7 cellular contexts compared by ENCODE assay signal in the genomic region with DNA sequence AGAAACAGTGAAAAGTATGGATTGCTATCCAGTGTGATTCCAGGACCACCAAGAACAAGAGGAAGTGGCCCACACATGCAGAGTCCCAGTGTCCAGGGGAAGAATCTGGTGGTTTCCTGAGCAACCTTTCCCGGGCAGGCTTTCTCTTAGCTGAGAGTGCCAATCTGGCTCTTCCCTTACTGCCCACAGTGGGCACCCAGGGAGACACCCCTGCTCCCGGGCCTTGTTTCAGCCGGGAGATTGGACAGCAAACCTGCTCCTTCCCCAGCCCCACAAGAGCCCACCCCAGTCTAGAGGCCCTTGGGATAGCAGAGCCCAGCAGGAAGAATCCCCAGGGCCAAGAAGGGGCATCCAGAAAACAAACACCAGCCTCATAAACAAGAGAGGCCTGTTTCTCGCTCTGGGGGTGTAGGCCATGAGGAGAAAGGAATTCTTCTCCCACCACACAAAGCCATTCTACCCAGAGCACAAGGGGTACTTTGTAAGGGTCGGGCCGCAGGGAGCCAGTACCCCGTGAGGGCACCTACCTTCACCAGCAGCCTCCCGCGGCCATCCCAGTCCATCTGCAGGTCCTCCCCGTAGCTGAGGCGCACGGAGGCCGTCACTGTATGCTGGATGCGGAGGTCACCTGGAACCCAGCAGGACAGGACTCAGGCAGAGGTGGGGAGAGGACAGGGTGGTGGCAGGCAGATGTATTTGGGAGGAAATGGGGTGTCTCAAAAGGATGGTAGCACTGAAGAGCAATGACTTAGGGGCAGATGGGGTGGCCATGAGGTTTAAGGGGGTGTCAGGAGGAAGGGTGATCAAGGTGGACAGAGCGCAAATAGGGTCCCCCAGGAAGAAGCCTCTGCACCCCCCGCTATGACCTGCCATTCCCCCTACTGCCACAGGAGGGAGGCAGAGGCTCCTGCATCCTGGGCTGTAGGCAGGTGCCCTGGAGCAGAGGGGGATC.
DNase-seq lines count a peak whose midpoint lies in the region; ATAC-seq and TF ChIP-seq lines count a peak whose summit lies in the region.

No MANE protein-coding gene starts in this region.

- H3K27ac ChIP-seq in MM.1S (ENCODE audit: low read length) (no peak overlapping the region), liver (ENCODE audit: low read depth in 1 of 2, low read length in 2 of 2) (no peak overlapping the region)

- 70% methylated on average over 16 of the region's 16 CpGs for WGBS in liver

- no peaks in the 10 kb centered on the region for H4K20me1 ChIP-seq in MM.1S (ENCODE audit: insufficient read depth, low read length)

- H3K9me2 ChIP-seq in MM.1S (replicated peaks; ENCODE audit: insufficient read depth, low read length): no peaks in the 10 kb centered on the region

- H3K9ac ChIP-seq in MM.1S (ENCODE audit: low read length) (no peak overlapping the region), liver (ENCODE audit: low read depth in 1 of 2, low read length in 2 of 2) (no peak overlapping the region)

- H3F3A ChIP-seq in MM.1S (ENCODE audit: insufficient read depth, low read length): no peaks in the 10 kb centered on the region

- no peaks in the 10 kb centered on the region for H3K9me3 ChIP-seq in MM.1S (replicated peaks; ENCODE audit: insufficient read depth, low read length)
- no peaks in the 10 kb centered on the region for H3K9me3 ChIP-seq in liver (ENCODE audit: control insufficient read depth in 4 of 4, low read length in 3 of 4)

- H3K4me3 ChIP-seq in MM.1S (ENCODE audit: low read length): no peak overlapping the region
- H3K4me3 ChIP-seq in choroid plexus epithelial cell (ENCODE audit: low read depth, low read length): no peak overlapping the region
- H3K4me3 ChIP-seq in liver (ENCODE audit: low read depth in 1 of 3, low read length in 3 of 3): no peak overlapping the region

- peaks cover 9% of the 10 kb centered on the region; the same call in 1 of the 2 replicates for H3K27me3 ChIP-seq in MM.1S (replicated peaks; ENCODE audit: insufficient read depth, low read length)
- no peaks in the 10 kb centered on the region for H3K27me3 ChIP-seq in liver (ENCODE audit: control insufficient read depth in 4 of 4, insufficient read depth in 4 of 4, low read length in 3 of 4)

- TF ChIP-seq RAD21 in liver (IDR thresholded peaks at IDR 0.05): peak; percentile 96 to 99

- no peak overlapping the region for H3K4me2 ChIP-seq in MM.1S (ENCODE audit: low read depth, low read length)

- no peak overlapping the region for H2AFZ ChIP-seq in MM.1S (ENCODE audit: low read length)

- no peaks in the 10 kb centered on the region for H3K36me3 ChIP-seq in MM.1S (replicated peaks; ENCODE audit: insufficient read depth, low read length)
- H3K36me3 ChIP-seq in liver (ENCODE audit: control insufficient read depth in 4 of 4, insufficient read depth in 3 of 4, low read depth in 1 of 4, low read length in 3 of 4): no peaks in the 10 kb centered on the region

- H3K4me1 ChIP-seq in MM.1S (ENCODE audit: low read length): no peaks in the 10 kb centered on the region
- H3K4me1 ChIP-seq in liver (ENCODE audit: control insufficient read depth in 4 of 4, insufficient read depth in 4 of 4, low read length in 3 of 4): peaks cover 10 to 46% (median 31%) of the 10 kb centered on the region in 4 donors

- TF ChIP-seq CTCF in GM12873 (IDR thresholded peaks at IDR 0.05; ENCODE audit: insufficient read depth, low read depth, low read length, missing control alignments) (peak; percentile 99), MM.1S (IDR thresholded peaks at IDR 0.05; ENCODE audit: low read length) (peak; percentile 92), choroid plexus epithelial cell (conservative IDR thresholded peaks at IDR 0.05; ENCODE audit: low read depth, low read length) (peak; percentile 99), liver (IDR thresholded peaks at IDR 0.05; ENCODE audit: low read depth, low read length, missing input control) (peak; percentile 89)

- H3K79me2 ChIP-seq in MM.1S (ENCODE audit: low read length): no peaks in the 10 kb centered on the region

- ATAC-seq in activated CD4-positive, CD25-positive, alpha-beta regulatory T cell treated with anti-CD3 and anti-CD28 coated beads, Interleukin-2, amount 50 U/mL, for 24 hours: peak; percentile 83 to 84
- ATAC-seq in HG03469 (IDR thresholded peaks at IDR 0.05; ENCODE audit: unreplicated experiment): no peak

- peak; percentile 48 for DNase-seq in MM.1S
- peak; percentile 66 for DNase-seq in choroid plexus epithelial cell (ENCODE audit: low read depth)
- peak; percentile 37 for DNase-seq in stimulated activated CD8-positive, alpha-beta memory T cell treated with anti-CD3 and anti-CD28 coated beads, Interleukin-12 subunit alpha, Interleukin-12 subunit beta, amount 100 ng/mL, for 4 hours (ENCODE audit: low read depth)

TF ChIP-seq in liver, 16 proteins besides CTCF, POLR2A, EP300 and RAD21:
- TF ChIP-seq, protein P1, sequence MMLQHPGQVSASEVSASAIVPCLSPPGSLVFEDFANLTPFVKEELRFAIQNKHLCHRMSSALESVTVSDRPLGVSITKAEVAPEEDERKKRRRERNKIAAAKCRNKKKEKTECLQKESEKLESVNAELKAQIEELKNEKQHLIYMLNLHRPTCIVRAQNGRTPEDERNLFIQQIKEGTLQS (IDR thresholded peaks at IDR 0.05): no peak
- TF ChIP-seq HNF4G (IDR thresholded peaks at IDR 0.05): no peak
- TF ChIP-seq NR2F2 (IDR thresholded peaks at IDR 0.05): no peak
- TF ChIP-seq FOXA2 (IDR thresholded peaks at IDR 0.05): no peak
